25 cellular contexts compared by ENCODE assay signal in genomic region chr13:25927363-25927762, GRCh38.
"Had no signal": no experiment of that assay in that cellular context is flagged by ENCODE, and none has a peak within 500 bp of the region (broad histone marks: within the 10 kb centered on the region; RNA-seq: fewer than 3 reads in every experiment).

No MANE protein-coding gene starts in this region.

- H3K27ac ChIP-seq: esophagus muscularis mucosa, gastrocnemius medialis, testis, vagina had no signal

- H3K4me3 ChIP-seq: esophagus muscularis mucosa, gastrocnemius medialis, testis, vagina had no signal

- H3K4me3 Mint-ChIP-seq: activated CD4-positive, alpha-beta memory T cell treated with anti-CD3 and anti-CD28 coated beads for 36 hours; activated naive CD4-positive, alpha-beta T cell treated with anti-CD3 and anti-CD28 coated beads, Interleukin-2, amount 10 ng/mL, durations not matched to agents 7 days and 5 days; activated naive CD8-positive, alpha-beta T cell treated with anti-CD3 and anti-CD28 coated beads, Interleukin-2, amount 50 U/mL, for 24 hours; activated T-cell treated with anti-CD3 and anti-CD28 coated beads, Interleukin-2, amount 50 U/mL, for 72 hours; memory B cell; stimulated activated naive B cell treated with anti-CD40 and anti-IgM and Interleukin-4, amounts not matched to agents 10 μg/mL and 1 μg/mL and 100 μg/mL, for 72 hours; T-helper 1 cell treated with Interleukin-12 subunit alpha and Interleukin-12 subunit beta and Interleukin-4 antibody, amounts not matched to agents 30 μg/mL and 1 μg/mL, for 36 hours had no signal

- ATAC-seq: activated naive CD8-positive, alpha-beta T cell treated with anti-CD3 and anti-CD28 coated beads, Interleukin-2, amount 50 U/mL, for 24 hours; activated T-cell treated with anti-CD3 and anti-CD28 coated beads, Interleukin-2, amount 50 U/mL, for 72 hours; gastrocnemius medialis; left colon; sciatic nerve; stimulated activated naive B cell treated with anti-CD40 and anti-IgM and Interleukin-4, amounts not matched to agents 10 μg/mL and 1 μg/mL and 100 μg/mL, for 72 hours had no signal

- H3K27me3 Mint-ChIP-seq: activated CD4-positive, alpha-beta memory T cell treated with anti-CD3 and anti-CD28 coated beads for 36 hours; activated naive CD8-positive, alpha-beta T cell treated with anti-CD3 and anti-CD28 coated beads, Interleukin-2, amount 50 U/mL, for 24 hours had no signal

- H3K9me3 ChIP-seq: esophagus muscularis mucosa, gastrocnemius medialis, testis, vagina had no signal

- H3K36me3 ChIP-seq: esophagus muscularis mucosa, gastrocnemius medialis, vagina had no signal

- H3K9me3 Mint-ChIP-seq: activated CD4-positive, alpha-beta memory T cell treated with anti-CD3 and anti-CD28 coated beads for 36 hours; activated naive CD4-positive, alpha-beta T cell treated with anti-CD3 and anti-CD28 coated beads, Interleukin-2, amount 10 ng/mL, durations not matched to agents 7 days and 5 days; activated naive CD8-positive, alpha-beta T cell treated with anti-CD3 and anti-CD28 coated beads, Interleukin-2, amount 50 U/mL, for 24 hours; activated T-cell treated with anti-CD3 and anti-CD28 coated beads, Interleukin-2, amount 50 U/mL, for 72 hours; T-helper 1 cell treated with Interleukin-12 subunit alpha and Interleukin-12 subunit beta and Interleukin-4 antibody, amounts not matched to agents 30 μg/mL and 1 μg/mL, for 36 hours had no signal

- H3K27me3 ChIP-seq: gastrocnemius medialis, testis, vagina had no signal

- H3K36me3 Mint-ChIP-seq: activated CD4-positive, alpha-beta memory T cell treated with anti-CD3 and anti-CD28 coated beads for 36 hours; activated naive CD4-positive, alpha-beta T cell treated with anti-CD3 and anti-CD28 coated beads, Interleukin-2, amount 10 ng/mL, durations not matched to agents 7 days and 5 days; memory B cell; stimulated activated naive B cell treated with anti-CD40 and anti-IgM and Interleukin-4, amounts not matched to agents 10 μg/mL and 1 μg/mL and 100 μg/mL, for 72 hours had no signal

- H3K4me1 ChIP-seq: gastrocnemius medialis, testis, vagina had no signal

- DNase-seq: activated CD4-positive, alpha-beta memory T cell treated with anti-CD3 and anti-CD28 coated beads for 36 hours; activated CD4-positive, alpha-beta T cell treated with anti-CD3 and anti-CD28 coated beads for 48 hours; activated CD4-positive, CD25-positive, alpha-beta regulatory T cell; activated effector memory CD4-positive, alpha-beta T cell treated with anti-CD3 and anti-CD28 coated beads, Interleukin-2, amount 50 U/mL, for 16 hours; activated naive CD4-positive, alpha-beta T cell treated with anti-CD3 and anti-CD28 coated beads, Interleukin-2, amount 10 ng/mL, durations not matched to agents 7 days and 5 days; activated naive CD8-positive, alpha-beta T cell treated with anti-CD3 and anti-CD28 coated beads, Interleukin-2, amount 50 U/mL, for 24 hours; activated T-cell treated with anti-CD3 and anti-CD28 coated beads, Interleukin-2, amount 50 U/mL, for 72 hours; effector memory CD4-positive, alpha-beta T cell; gastrocnemius medialis; hypothalamus; islet precursor cell; left colon; occipital lobe; small intestine; stimulated activated CD4-positive, alpha-beta T cell treated with anti-CD3 and anti-CD28 coated beads, Interleukin-15, amount 100 ng/mL, for 24 hours; stimulated activated CD8-positive, alpha-beta memory T cell treated with anti-CD3 and anti-CD28 coated beads, Interleukin-4, amount 100 ng/mL, for 48 hours; stimulated activated naive B cell treated with anti-CD40 and anti-IgM and Interleukin-4, amounts not matched to agents 10 μg/mL and 1 μg/mL and 100 μg/mL, for 72 hours; T1000; testis; trophoblast cell had no signal

- H3K4me1 Mint-ChIP-seq: activated naive CD4-positive, alpha-beta T cell treated with anti-CD3 and anti-CD28 coated beads, Interleukin-2, amount 10 ng/mL, durations not matched to agents 7 days and 5 days; activated naive CD8-positive, alpha-beta T cell treated with anti-CD3 and anti-CD28 coated beads, Interleukin-2, amount 50 U/mL, for 24 hours; memory B cell had no signal

- H3K27ac Mint-ChIP-seq: activated CD4-positive, alpha-beta memory T cell treated with anti-CD3 and anti-CD28 coated beads for 36 hours; activated naive CD4-positive, alpha-beta T cell treated with anti-CD3 and anti-CD28 coated beads, Interleukin-2, amount 10 ng/mL, durations not matched to agents 7 days and 5 days; activated naive CD8-positive, alpha-beta T cell treated with anti-CD3 and anti-CD28 coated beads, Interleukin-2, amount 50 U/mL, for 24 hours; activated T-cell treated with anti-CD3 and anti-CD28 coated beads, Interleukin-2, amount 50 U/mL, for 72 hours; memory B cell; stimulated activated naive B cell treated with anti-CD40 and anti-IgM and Interleukin-4, amounts not matched to agents 10 μg/mL and 1 μg/mL and 100 μg/mL, for 72 hours; T-helper 1 cell treated with Interleukin-12 subunit alpha and Interleukin-12 subunit beta and Interleukin-4 antibody, amounts not matched to agents 30 μg/mL and 1 μg/mL, for 36 hours had no signal
